In genomic region chr2:145638675-145639074, GRCh38 we compare ENCODE assay signal across 1 cellular context.
TF ChIP-seq lines count a peak whose summit lies in the region.

No MANE protein-coding gene starts in this region.

TF ChIP-seq in HepG2, 621 proteins besides CTCF, POLR2A, EP300 and RAD21 (continued from another document):
- TF ChIP-seq ZNF609 (CRISPR knock-in tag; IDR thresholded peaks at IDR 0.05; ENCODE audit: borderline replicate concordance) (no peak), BCL6 (CRISPR knock-in tag; IDR thresholded peaks at IDR 0.05) (no peak), NCOA5 (CRISPR knock-in tag; IDR thresholded peaks at IDR 0.05) (no peak), TFE3 (CRISPR knock-in tag; IDR thresholded peaks at IDR 0.05) (no peak), ZBTB33 (CRISPR knock-in tag; IDR thresholded peaks at IDR 0.05) (no peak), ZNF749 (CRISPR knock-in tag; IDR thresholded peaks at IDR 0.05; ENCODE audit: borderline replicate concordance) (no peak), TCF7 (IDR thresholded peaks at IDR 0.05; ENCODE audit: low read depth) (no peak), ZNF138 (CRISPR knock-in tag; IDR thresholded peaks at IDR 0.05; ENCODE audit: low read depth) (no peak), NONO (IDR thresholded peaks at IDR 0.05) (no peak), NONO (CRISPR knock-in tag; conservative IDR thresholded peaks at IDR 0.05) (no peak), ZNF709 (CRISPR knock-in tag; IDR thresholded peaks at IDR 0.05) (no peak), AGO2 (optimal IDR thresholded peaks at IDR 0.05; ENCODE audit: low read depth, low read length) (no peak), ZNF747 (CRISPR knock-in tag; IDR thresholded peaks at IDR 0.05; ENCODE audit: borderline replicate concordance) (no peak)
